In genomic region chr15:48332642-48333034, GRCh38 we compare ENCODE assay signal across 8 cellular contexts. TPM values are rescaled to one million over a fixed set of nuclear protein-coding genes. Genes with fewer than 3 reads are reported as not detected.
DNase-seq lines count a peak whose midpoint lies in the region; ATAC-seq and TF ChIP-seq lines count a peak whose summit lies in the region.

No MANE protein-coding gene starts in this region.

- H3K27ac ChIP-seq in heart left ventricle, result peak overlapping the region in 1 of 12 donors; percentile 99
- H3K27ac ChIP-seq in upper lobe of left lung, result no peak overlapping the region
- no peak overlapping the region for H3K27ac ChIP-seq in aorta (ENCODE audit: low read depth in 1 of 2, low read length in 2 of 2)

- no peak for DNase-seq in heart left ventricle
- no peak for DNase-seq in left cardiac atrium
- peak; percentile 32 to 38 for DNase-seq in activated T-cell treated with anti-CD3 and anti-CD28 coated beads, Interleukin-2, amount 50 U/mL, for 48 hours
- DNase-seq in immature natural killer cell, result no peak
- DNase-seq in upper lobe of left lung, result no peak
- DNase-seq in aorta, result no peak

- H3K4me1 ChIP-seq in heart left ventricle (peaks cover 0 to 18% (median 14%) of the 10 kb centered on the region in 12 donors), upper lobe of left lung (peaks cover 14 to 19% (median 15%) of the 10 kb centered on the region in 4 donors), aorta (ENCODE audit: control insufficient read depth in 1 of 2, insufficient read depth in 2 of 2, low read length in 2 of 2) (no peaks in the 10 kb centered on the region)

- H3K9me3 ChIP-seq in heart left ventricle, result no peaks in the 10 kb centered on the region
- no peaks in the 10 kb centered on the region for H3K9me3 ChIP-seq in upper lobe of left lung
- H3K9me3 ChIP-seq in aorta (ENCODE audit: control insufficient read depth, low read length), result no peaks in the 10 kb centered on the region

- H3K27me3 ChIP-seq in heart left ventricle (no peaks in the 10 kb centered on the region), upper lobe of left lung (no peaks in the 10 kb centered on the region), aorta (ENCODE audit: control insufficient read depth in 1 of 2, insufficient read depth in 2 of 2, low read length in 1 of 2) (no peaks in the 10 kb centered on the region)

- no peak for TF ChIP-seq EP300 in upper lobe of left lung (IDR thresholded peaks at IDR 0.05)

- TF ChIP-seq CTCF in heart left ventricle (IDR thresholded peaks at IDR 0.05) (no peak), upper lobe of left lung (IDR thresholded peaks at IDR 0.05) (no peak)

- 54 to 63% (median 61%) methylated on average over 9 of the region's 9 CpGs for WGBS in heart left ventricle, 4 donors
- 44 to 49% methylated on average over 9 of the region's 9 CpGs for WGBS in upper lobe of left lung, 2 donors
- WGBS in aorta, 2 donors, result 29 to 44% methylated on average over 9 of the region's 9 CpGs

- peak overlapping the region; percentile 26 to 97 (median 74) for H3K27ac Mint-ChIP-seq in immature natural killer cell

- peaks cover 0 to 9% (median 3%) of the 10 kb centered on the region in 3 donors for H3K27me3 Mint-ChIP-seq in immature natural killer cell (ENCODE audit: low read depth in 3 of 3)

- H3K4me3 ChIP-seq in heart left ventricle (peak overlapping the region in 10 of 12 donors; percentile 69 to 96 (median 92)), upper lobe of left lung (peak overlapping the region in 3 of 4 donors; percentile 91 to 97 (median 92)), aorta (ENCODE audit: low read length in 2 of 2) (peak overlapping the region in 1 of 2 donors; percentile 82)

- TF ChIP-seq POLR2A in heart left ventricle (IDR thresholded peaks at IDR 0.05) (no peak), upper lobe of left lung (IDR thresholded peaks at IDR 0.05) (no peak)

- no peaks in the 10 kb centered on the region for H3K9me3 Mint-ChIP-seq in immature natural killer cell

- H3K4me1 Mint-ChIP-seq in immature natural killer cell, result peaks cover 19 to 23% of the 10 kb centered on the region in 2 donors

- peak overlapping the region; percentile 76 to 95 (median 90) for H3K4me3 Mint-ChIP-seq in immature natural killer cell

- intact Hi-C loops in heart left ventricle (cut with DNase I) (no loop called here), left cardiac atrium (cut with DNase I) (no loop called here), aorta (cut with DNase I) (loop anchor here in 1 of 2 donors (5.0 to 10.0 kb wide), 2 partner anchors 45 to 158 kb away; partner anchors contain the start of gene MYEF2)

- ATAC-seq in heart left ventricle, result no peak
- ATAC-seq in left cardiac atrium, result no peak
- no peak for ATAC-seq in upper lobe of left lung (ENCODE audit: low FRiP score in 2 of 2)
- ATAC-seq in GM21447 (IDR thresholded peaks at IDR 0.05; ENCODE audit: unreplicated experiment), result no peak
- ATAC-seq in GM19463 (IDR thresholded peaks at IDR 0.05; ENCODE audit: unreplicated experiment), result no peak
- no peak for ATAC-seq in aorta (ENCODE audit: low FRiP score)

- H3K36me3 ChIP-seq in heart left ventricle (peaks cover 0 to 46% (median 37%) of the 10 kb centered on the region in 9 donors), upper lobe of left lung (peaks cover 0 to 41% (median 3%) of the 10 kb centered on the region in 4 donors), aorta (ENCODE audit: control insufficient read depth in 1 of 2, insufficient read depth in 2 of 2, low read length in 1 of 2) (peaks cover 0 to 2% of the 10 kb centered on the region in 2 donors)

- H3K36me3 Mint-ChIP-seq in immature natural killer cell, result peaks cover 0 to 16% (median 5%) of the 10 kb centered on the region in 3 donors

RNA-seq across cellular contexts. Expression of gene DUT, which starts 1.4 kb away (rescaled TPM):
- total RNA-seq in heart left ventricle (10 to 100 TPM; 50.9 to 79.9 (median 62.6) TPM), left cardiac atrium (10 to 100 TPM; 76.6 to 83.6 TPM), upper lobe of left lung (10 to 100 TPM; 29.3 to 87.5 (median 61.2) TPM), aorta (10 to 100 TPM; 54.8 to 77.7 TPM)
- polyA plus RNA-seq in heart left ventricle (10 to 100 TPM; 44.0 to 45.4 TPM), immature natural killer cell (100 to 1,000 TPM in 1 of 3 donors, 10 to 100 TPM in 2; 84.0 to 125 (median 89.7) TPM), aorta (100 to 1,000 TPM in 1 of 2 donors, 10 to 100 TPM in 1; 75.8 to 149 TPM)

Comparison
In these comparisons a context has a peak if more than half of its experiments do, and no peak if none do; other contexts are left out.
1. DNase-seq: peak in activated T-cell treated with anti-CD3 and anti-CD28 coated beads, Interleukin-2, amount 50 U/mL, for 48 hours (2 of 2); none in heart left ventricle (0 of 5), left cardiac atrium (single experiment), immature natural killer cell (0 of 3), upper lobe of left lung (0 of 2) and aorta (0 of 2).